14 cellular contexts compared by ENCODE assay signal in the genomic region with DNA sequence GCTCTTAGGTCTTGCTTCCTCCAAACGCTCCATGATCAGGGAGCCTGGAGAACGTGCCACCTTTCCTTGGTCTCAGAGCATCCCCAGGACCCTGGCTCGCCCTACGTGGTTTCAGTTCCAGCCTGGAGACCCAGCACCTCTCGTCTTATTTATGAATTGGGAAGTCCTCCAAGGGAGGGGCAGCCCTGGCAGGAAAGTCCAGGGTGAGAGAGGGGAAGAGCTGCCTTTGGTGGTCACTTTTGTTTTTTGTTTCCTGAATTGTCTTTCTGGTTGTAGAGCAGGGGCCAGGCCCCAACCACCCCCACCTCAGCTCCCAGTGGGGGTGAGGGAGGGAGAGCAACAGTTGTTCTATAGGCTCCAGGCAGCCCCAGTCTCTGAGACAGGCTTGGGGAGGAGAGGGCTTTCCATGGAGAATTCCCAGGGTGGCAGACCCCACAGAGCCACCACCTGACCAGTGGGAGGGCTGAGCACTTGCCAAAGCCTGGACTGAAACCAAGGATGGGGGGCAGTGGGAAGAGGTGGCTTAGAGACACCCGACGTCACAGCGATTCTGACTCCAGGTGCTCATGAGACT. TPM values are rescaled to one million over a fixed set of nuclear protein-coding genes. Genes with fewer than 3 reads are reported as not detected.
DNase-seq lines count a peak whose midpoint lies in the region; ATAC-seq and TF ChIP-seq lines count a peak whose summit lies in the region.
"Had no signal": no experiment of that assay in that cellular context is flagged by ENCODE, and none has a peak within 500 bp of the region (broad histone marks: within the 10 kb centered on the region; RNA-seq: fewer than 3 reads in every experiment).

No MANE protein-coding gene starts in this region.

- H2BK20ac ChIP-seq in H9 (ENCODE audit: low read depth, low read length, poor library complexity, severe bottlenecking) = no peak overlapping the region

- H3K23me2 ChIP-seq in H9 (ENCODE audit: insufficient read length, low read depth, low read length, poor library complexity, severe bottlenecking) = no peaks in the 10 kb centered on the region

- no peak overlapping the region for H2AK5ac ChIP-seq in H9 (ENCODE audit: insufficient read length, low read length)

- no peak overlapping the region for H3K9ac ChIP-seq in H9 (ENCODE audit: extremely low read depth, insufficient read length, low read length)

- no peaks in the 10 kb centered on the region; a peak in 1 of 7 replicates for H3K36me3 Mint-ChIP-seq in H9 (ENCODE audit: insufficient read depth in 1 of 3, low read depth in 3 of 3)
- H3K36me3 Mint-ChIP-seq in activated naive CD8-positive, alpha-beta T cell treated with anti-CD3 and anti-CD28 coated beads, Interleukin-2, amount 10 ng/mL, durations not matched to agents 7 days and 5 days = peaks cover 29% of the 10 kb centered on the region
- H3K36me3 Mint-ChIP-seq in naive thymus-derived CD8-positive, alpha-beta T cell = peaks cover 0 to 13% (median 0%) of the 10 kb centered on the region in 3 donors

- H3K27ac Mint-ChIP-seq in H9 = peak overlapping the region in 2 of 3 experiments; percentile 25 to 44; a peak in 3 of 7 replicates
- peak overlapping the region; percentile 99 for H3K27ac Mint-ChIP-seq in activated naive CD8-positive, alpha-beta T cell treated with anti-CD3 and anti-CD28 coated beads, Interleukin-2, amount 10 ng/mL, durations not matched to agents 7 days and 5 days
- peak overlapping the region; percentile 87 to 100 (median 99) for H3K27ac Mint-ChIP-seq in naive thymus-derived CD8-positive, alpha-beta T cell
- H3K27ac Mint-ChIP-seq: endodermal cell had no signal

- no peak overlapping the region for H3K18ac ChIP-seq in H9 (ENCODE audit: insufficient read length, low read depth, low read length)

- H2BK120ac ChIP-seq in H9 (ENCODE audit: low read depth, low read length, poor library complexity, severe bottlenecking) = no peak overlapping the region

- H3K14ac ChIP-seq in H9 (ENCODE audit: insufficient read depth, low read length) = no peak overlapping the region; the same call in 1 of the 2 replicates

- no peaks in the 10 kb centered on the region for H3K9me3 Mint-ChIP-seq in H9
- H3K9me3 Mint-ChIP-seq in activated naive CD8-positive, alpha-beta T cell treated with anti-CD3 and anti-CD28 coated beads, Interleukin-2, amount 10 ng/mL, durations not matched to agents 7 days and 5 days = no peaks in the 10 kb centered on the region
- H3K9me3 Mint-ChIP-seq in naive thymus-derived CD8-positive, alpha-beta T cell = no peaks in the 10 kb centered on the region
- H3K9me3 Mint-ChIP-seq: brain, endodermal cell had no signal

- peak; percentile 60 for DNase-seq in CD1c-positive myeloid dendritic cell (ENCODE audit: extremely low spot score)
- no peak for DNase-seq in H9
- no peak for DNase-seq in activated naive CD8-positive, alpha-beta T cell treated with anti-CD3 and anti-CD28 coated beads, Interleukin-2, amount 10 ng/mL, durations not matched to agents 7 days and 5 days
- no peak for DNase-seq in naive thymus-derived CD8-positive, alpha-beta T cell
- DNase-seq in NCI-H446 (lab: John Stamatoyannopoulos, UW) = no peak
- DNase-seq in ecto neural progenitor cell (ENCODE audit: low spot score) = no peak
- no peak for DNase-seq in DMS53 (lab: John Stamatoyannopoulos, UW)
- no peak for DNase-seq in NCI-H345 (lab: John Stamatoyannopoulos, UW)
- DNase-seq: activated CD8-positive, alpha-beta memory T cell treated with anti-CD3 and anti-CD28 coated beads, Interleukin-2, amount 50 U/mL, for 4 hours; endodermal cell; islet precursor cell; NCI-H1436; NCI-H510A had no signal

- no peak overlapping the region for H4K91ac ChIP-seq in H9 (ENCODE audit: insufficient read length, low read depth, low read length)

- no peak overlapping the region for H4K8ac ChIP-seq in H9 (replicated peaks; ENCODE audit: insufficient read length, low read depth, low read length)

- H4K20me1 ChIP-seq in H9 (ENCODE audit: control insufficient read depth, insufficient read depth, insufficient read length) = no peaks in the 10 kb centered on the region

- POLR2A ChIA-PET in activated naive CD8-positive, alpha-beta T cell treated with anti-CD3 and anti-CD28 coated beads, Interleukin-2, amount 10 ng/mL, durations not matched to agents 7 days and 5 days (lab: Charles Lee) = interaction anchor here (1.6 to 2.7 kb wide), 2 partner anchors 14 to 309 kb away, joined by 4 to 8 read pairs; partner anchors contain the start of gene PCNA
- POLR2A ChIA-PET in naive thymus-derived CD8-positive, alpha-beta T cell (lab: Charles Lee) = interaction anchor here (0.5 to 2.0 kb wide), 6 partner anchors 10 to 959 kb away, joined by 3 to 7 read pairs (median 4); partner anchors contain the start of gene PCNA

- H3K27me3 Mint-ChIP-seq in H9 (ENCODE audit: low read depth) = no peaks in the 10 kb centered on the region
- no peaks in the 10 kb centered on the region for H3K27me3 Mint-ChIP-seq in activated naive CD8-positive, alpha-beta T cell treated with anti-CD3 and anti-CD28 coated beads, Interleukin-2, amount 10 ng/mL, durations not matched to agents 7 days and 5 days
- no peaks in the 10 kb centered on the region for H3K27me3 Mint-ChIP-seq in naive thymus-derived CD8-positive, alpha-beta T cell
- H3K27me3 Mint-ChIP-seq: brain had no signal

- no peak overlapping the region for H3K4ac ChIP-seq in H9 (ENCODE audit: low read depth, low read length)

- WGBS in H9 (ENCODE audit: extremely low coverage, insufficient read length, low lambda C conversion rate) = no CpG with 5 or more reads among the region's 8 CpGs

- H3K27ac ChIP-seq in H9 (ENCODE audit: insufficient read length, low read depth, low read length) = no peak overlapping the region

- H3K27me3 ChIP-seq in H9 (ENCODE audit: insufficient read depth, low read length) = no peaks in the 10 kb centered on the region

- H3K4me1 Mint-ChIP-seq in H9 = peaks cover 24 to 33% of the 10 kb centered on the region in 2 experiments
- H3K4me1 Mint-ChIP-seq in activated naive CD8-positive, alpha-beta T cell treated with anti-CD3 and anti-CD28 coated beads, Interleukin-2, amount 10 ng/mL, durations not matched to agents 7 days and 5 days = peaks cover 61% of the 10 kb centered on the region
- H3K4me1 Mint-ChIP-seq in naive thymus-derived CD8-positive, alpha-beta T cell = peaks cover 55 to 91% (median 85%) of the 10 kb centered on the region in 4 donors

- H2BK5ac ChIP-seq in H9 (ENCODE audit: insufficient read length, low read length) = no peak overlapping the region

- H4K5ac ChIP-seq in H9 (ENCODE audit: insufficient read length, low read depth, low read length) = no peak overlapping the region

- H2AFZ ChIP-seq in H9 (ENCODE audit: low read length) = no peak overlapping the region

- no peak for ATAC-seq in activated naive CD8-positive, alpha-beta T cell treated with anti-CD3 and anti-CD28 coated beads, Interleukin-2, amount 10 ng/mL, durations not matched to agents 7 days and 5 days (ENCODE audit: low read depth)
- ATAC-seq in naive thymus-derived CD8-positive, alpha-beta T cell = no peak

- no peak overlapping the region for H2BK12ac ChIP-seq in H9 (ENCODE audit: insufficient read length, low read depth, low read length)

- no peak overlapping the region for H3K4me2 ChIP-seq in H9 (ENCODE audit: insufficient read depth, insufficient read length, low read length)

- H3T11ph ChIP-seq in H9 (ENCODE audit: low read length) = no peak overlapping the region

- H3K4me1 ChIP-seq in H9 (ENCODE audit: insufficient read depth, low read length) = no peaks in the 10 kb centered on the region; the same call in 1 of the 2 replicates

- no peaks in the 10 kb centered on the region for H3K79me1 ChIP-seq in H9 (ENCODE audit: insufficient read depth, low read depth, low read length, poor library complexity, severe bottlenecking)

- H3K56ac ChIP-seq in H9 (ENCODE audit: insufficient read length, low read depth, low read length) = no peak overlapping the region

- no peak overlapping the region for H3K23ac ChIP-seq in H9 (ENCODE audit: insufficient read length, low read depth, low read length)

- TF ChIP-seq CTCF in H9 (conservative IDR thresholded peaks at IDR 0.05) = no peak

- no peaks in the 10 kb centered on the region for H3K79me2 ChIP-seq in H9 (ENCODE audit: insufficient read depth, low read length)

- no peak overlapping the region for H2BK15ac ChIP-seq in H9 (ENCODE audit: low read depth, low read length)

- H3K9me3 ChIP-seq in H9 (ENCODE audit: control insufficient read depth, low read depth, low read length) = no peaks in the 10 kb centered on the region

- no peak overlapping the region for H3K4me3 Mint-ChIP-seq in H9
- H3K4me3 Mint-ChIP-seq in activated naive CD8-positive, alpha-beta T cell treated with anti-CD3 and anti-CD28 coated beads, Interleukin-2, amount 10 ng/mL, durations not matched to agents 7 days and 5 days = peak overlapping the region; percentile 95
- peak overlapping the region; percentile 22 to 91 (median 78) for H3K4me3 Mint-ChIP-seq in naive thymus-derived CD8-positive, alpha-beta T cell
- H3K4me3 Mint-ChIP-seq: brain, endodermal cell had no signal

RNA-seq across cellular contexts. Expression of gene RASSF2, which starts 12.9 kb away (rescaled TPM):
- 4.3 and 4.8 TPM in 2 replicates for total RNA-seq in H9 (2021)
- total RNA-seq in activated naive CD8-positive, alpha-beta T cell treated with anti-CD3 and anti-CD28 coated beads, Interleukin-2, amount 10 ng/mL, durations not matched to agents 7 days and 5 days = 10 to 100 TPM; 45.8 to 46.5 TPM
- 10 to 100 TPM; 29.5 to 31.7 TPM for total RNA-seq in naive thymus-derived CD8-positive, alpha-beta T cell
- 10 to 100 TPM; 20.0 to 26.4 (median 22.4) TPM for polyA plus RNA-seq in naive thymus-derived CD8-positive, alpha-beta T cell

Comparison
In these comparisons a context has a peak if more than half of its experiments do, and no peak if none do; other contexts are left out.
1. H3K27ac Mint-ChIP-seq: peak in every context shown above with its lines; median percentile 99 in activated naive CD8-positive, alpha-beta T cell treated with anti-CD3 and anti-CD28 coated beads, Interleukin-2, amount 10 ng/mL, durations not matched to agents 7 days and 5 days; 99 in naive thymus-derived CD8-positive, alpha-beta T cell; 34 in H9.
2. H3K4me3 Mint-ChIP-seq: peak in activated naive CD8-positive, alpha-beta T cell treated with anti-CD3 and anti-CD28 coated beads, Interleukin-2, amount 10 ng/mL, durations not matched to agents 7 days and 5 days (single experiment) and naive thymus-derived CD8-positive, alpha-beta T cell (10 of 10); none in H9 (0 of 2).